Comparison of ENCODE assay signal across 11 cellular contexts in genomic region chr17:71338396-71338795, GRCh38.
A peak's percentile ranks its signal among the peaks of the same experiment; 100 is the strongest.
DNase-seq lines count a peak whose midpoint lies in the region; ATAC-seq, FAIRE-seq and TF ChIP-seq lines count a peak whose summit lies in the region.
"Had no signal": no experiment of that assay in that cellular context is flagged by ENCODE, and none has a peak within 500 bp of the region (broad histone marks: within the 10 kb centered on the region; RNA-seq: fewer than 3 reads in every experiment).

No MANE protein-coding gene starts in this region.

- ATAC-seq in RWPE2 (ENCODE audit: low read depth): peak; percentile 45; the same call in 2 of the 3 replicates
- no peak for ATAC-seq in stimulated activated memory B cell treated with anti-CD40 and anti-IgM and Interleukin-4, amounts not matched to agents 10 μg/mL and 1 μg/mL and 100 μg/mL, for 72 hours

- peak; percentile 43 for DNase-seq in SKM-1 treated with dmso at 0.1 percent for 144 hours (lab: John Stamatoyannopoulos, UW; ENCODE audit: unreplicated experiment)
- DNase-seq in SKM-1 (lab: John Stamatoyannopoulos, UW; ENCODE audit: unreplicated experiment): no peak
- no peak for DNase-seq in RWPE2 (ENCODE audit: low spot score)
- DNase-seq in fibroblast of mammary gland (ENCODE audit: low read depth): peak; percentile 29
- peak; percentile 62 for DNase-seq in urothelium cell line (ENCODE audit: low spot score)
- no peak for DNase-seq in nucleus accumbens (lab: John Stamatoyannopoulos, UW)
- no peak for DNase-seq in cerebellum (ENCODE audit: low spot score)
- DNase-seq: activated B cell treated with CpG ODN at 0.5 μM for 24 hours, AML-193, cerebellar nuclear complex had no signal

- H3K9me3 Mint-ChIP-seq in stimulated activated memory B cell treated with anti-CD40 and anti-IgM and Interleukin-4, amounts not matched to agents 10 μg/mL and 1 μg/mL and 100 μg/mL, for 72 hours: no peaks in the 10 kb centered on the region

- H3K4me1 ChIP-seq in RWPE2 (ENCODE audit: insufficient read depth, poor library complexity, severe bottlenecking): peaks cover 30% of the 10 kb centered on the region

- no peaks in the 10 kb centered on the region for H3K4me1 Mint-ChIP-seq in stimulated activated memory B cell treated with anti-CD40 and anti-IgM and Interleukin-4, amounts not matched to agents 10 μg/mL and 1 μg/mL and 100 μg/mL, for 72 hours
- H3K4me1 Mint-ChIP-seq: activated B cell treated with CpG ODN at 0.5 μM for 24 hours had no signal

- H3K4me3 ChIP-seq in RWPE2 (ENCODE audit: severe bottlenecking): peak overlapping the region; percentile 3
- H3K4me3 ChIP-seq in fibroblast of mammary gland (ENCODE audit: control insufficient read depth, low read depth, low read length): no peak overlapping the region

- H3K27me3 ChIP-seq in RWPE2 (ENCODE audit: insufficient read depth, poor library complexity, severe bottlenecking): no peaks in the 10 kb centered on the region

- no peaks in the 10 kb centered on the region for H3K36me3 Mint-ChIP-seq in stimulated activated memory B cell treated with anti-CD40 and anti-IgM and Interleukin-4, amounts not matched to agents 10 μg/mL and 1 μg/mL and 100 μg/mL, for 72 hours

- no peak overlapping the region for H3K27ac Mint-ChIP-seq in stimulated activated memory B cell treated with anti-CD40 and anti-IgM and Interleukin-4, amounts not matched to agents 10 μg/mL and 1 μg/mL and 100 μg/mL, for 72 hours
- H3K27ac Mint-ChIP-seq: activated B cell treated with CpG ODN at 0.5 μM for 24 hours had no signal

- H3K4me3 Mint-ChIP-seq in stimulated activated memory B cell treated with anti-CD40 and anti-IgM and Interleukin-4, amounts not matched to agents 10 μg/mL and 1 μg/mL and 100 μg/mL, for 72 hours: no peak overlapping the region
- H3K4me3 Mint-ChIP-seq: activated B cell treated with CpG ODN at 0.5 μM for 24 hours had no signal

- TF ChIP-seq CTCF in RWPE2 (IDR thresholded peaks at IDR 0.05; ENCODE audit: poor library complexity, severe bottlenecking): no peak
- no peak for TF ChIP-seq CTCF in fibroblast of mammary gland (conservative IDR thresholded peaks at IDR 0.05; ENCODE audit: control insufficient read depth, insufficient read depth, low read depth, low read length)

- no peak overlapping the region for H3K27ac ChIP-seq in RWPE2 (ENCODE audit: poor library complexity, severe bottlenecking)

- FAIRE-seq in urothelium cell line (lab: Jason Lieb, UNC): no peak

- H3K9me3 ChIP-seq in RWPE2 (ENCODE audit: severe bottlenecking): no peaks in the 10 kb centered on the region

- no peaks in the 10 kb centered on the region for H3K27me3 Mint-ChIP-seq in stimulated activated memory B cell treated with anti-CD40 and anti-IgM and Interleukin-4, amounts not matched to agents 10 μg/mL and 1 μg/mL and 100 μg/mL, for 72 hours
- H3K27me3 Mint-ChIP-seq: activated B cell treated with CpG ODN at 0.5 μM for 24 hours had no signal

- H3K36me3 ChIP-seq in RWPE2 (ENCODE audit: low read depth): no peaks in the 10 kb centered on the region

Comparison
In these comparisons a context has a peak if more than half of its experiments do, and no peak if none do; other contexts are left out.
1. DNase-seq: peak in SKM-1 treated with dmso at 0.1 percent for 144 hours (single experiment), fibroblast of mammary gland (single experiment) and urothelium cell line (single experiment); none in SKM-1 (single experiment), RWPE2 (single experiment), nucleus accumbens (0 of 56) and cerebellum (single experiment).